Comparison of ENCODE assay signal across 8 cellular contexts in the genomic region with DNA sequence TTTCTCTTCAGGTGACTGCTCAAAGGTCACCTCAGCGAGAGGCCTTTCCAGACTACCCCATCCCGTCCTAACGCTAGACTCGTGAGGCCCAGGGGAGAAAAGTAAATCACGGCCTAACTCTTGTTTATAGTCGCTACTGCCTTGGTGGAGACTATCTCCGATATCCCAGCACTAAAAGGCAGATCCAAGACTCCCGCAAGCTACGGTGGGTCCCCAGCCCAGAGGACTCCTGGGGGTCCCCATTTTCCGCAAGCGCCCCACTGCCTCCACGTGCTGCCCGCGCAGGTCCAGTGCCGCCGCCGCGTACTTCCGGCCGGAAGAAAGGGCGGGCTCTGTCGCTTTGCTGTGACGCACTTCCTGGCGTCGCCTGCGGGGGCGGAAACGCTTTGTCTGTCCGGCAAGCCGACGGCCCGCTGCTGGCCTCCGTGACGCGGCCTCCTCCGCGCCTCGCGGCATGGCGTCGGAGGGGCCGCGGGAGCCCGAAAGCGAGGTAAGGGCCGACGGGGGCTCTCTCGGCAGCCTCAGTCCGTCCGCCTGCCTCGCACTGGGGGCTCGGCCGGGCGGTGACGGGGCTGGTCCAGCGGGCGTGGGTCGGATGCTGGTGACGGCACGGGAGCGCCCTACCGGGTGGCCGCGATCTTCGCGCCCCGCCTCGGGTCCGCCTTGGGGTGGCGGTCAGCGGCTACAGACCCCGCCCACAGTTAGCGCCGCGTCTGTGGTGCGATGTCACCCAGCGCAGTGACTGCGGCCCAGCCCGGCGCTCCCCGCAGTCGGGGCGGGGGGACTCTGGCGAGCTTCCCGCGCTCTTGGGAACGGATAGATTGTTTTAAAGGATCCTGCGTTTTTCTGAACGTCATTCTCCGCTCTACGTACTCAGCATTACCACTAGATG. TPM values are rescaled to one million over a fixed set of nuclear protein-coding genes. Genes with fewer than 3 reads are reported as not detected.
A peak's percentile ranks its signal among the peaks of the same experiment; 100 is the strongest.
DNase-seq lines count a peak whose midpoint lies in the region; ATAC-seq, FAIRE-seq and TF ChIP-seq lines count a peak whose summit lies in the region.

A gene with protein sequence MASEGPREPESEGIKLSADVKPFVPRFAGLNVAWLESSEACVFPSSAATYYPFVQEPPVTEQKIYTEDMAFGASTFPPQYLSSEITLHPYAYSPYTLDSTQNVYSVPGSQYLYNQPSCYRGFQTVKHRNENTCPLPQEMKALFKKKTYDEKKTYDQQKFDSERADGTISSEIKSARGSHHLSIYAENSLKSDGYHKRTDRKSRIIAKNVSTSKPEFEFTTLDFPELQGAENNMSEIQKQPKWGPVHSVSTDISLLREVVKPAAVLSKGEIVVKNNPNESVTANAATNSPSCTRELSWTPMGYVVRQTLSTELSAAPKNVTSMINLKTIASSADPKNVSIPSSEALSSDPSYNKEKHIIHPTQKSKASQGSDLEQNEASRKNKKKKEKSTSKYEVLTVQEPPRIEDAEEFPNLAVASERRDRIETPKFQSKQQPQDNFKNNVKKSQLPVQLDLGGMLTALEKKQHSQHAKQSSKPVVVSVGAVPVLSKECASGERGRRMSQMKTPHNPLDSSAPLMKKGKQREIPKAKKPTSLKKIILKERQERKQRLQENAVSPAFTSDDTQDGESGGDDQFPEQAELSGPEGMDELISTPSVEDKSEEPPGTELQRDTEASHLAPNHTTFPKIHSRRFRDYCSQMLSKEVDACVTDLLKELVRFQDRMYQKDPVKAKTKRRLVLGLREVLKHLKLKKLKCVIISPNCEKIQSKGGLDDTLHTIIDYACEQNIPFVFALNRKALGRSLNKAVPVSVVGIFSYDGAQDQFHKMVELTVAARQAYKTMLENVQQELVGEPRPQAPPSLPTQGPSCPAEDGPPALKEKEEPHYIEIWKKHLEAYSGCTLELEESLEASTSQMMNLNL (plus strand): TSS at position 378 of the 892 bp plus-strand sequence. CDS start 77 bp downstream, at position 455.

- H3K4me1 ChIP-seq in H1 (replicated peaks in 1 of 4; ENCODE audit: control insufficient read depth in 3 of 4, insufficient read depth in 4 of 4, low read length in 3 of 4), result peaks cover 0 to 8% (median 3%) of the 10 kb centered on the region in 4 experiments; a peak in 3 of 7 replicates
- peaks cover 7% of the 10 kb centered on the region for H3K4me1 ChIP-seq in mesenchymal stem cell (ENCODE audit: control insufficient read depth, insufficient read depth, low read depth, low read length)

- H3K4me3 Mint-ChIP-seq in Calu3 (ENCODE audit: low read depth, unreplicated experiment), result peak within 1 kb of the TSS; percentile 71

- POLR2A ChIA-PET in H1 (lab: Charles Lee; ENCODE audit: partially characterized antibody), result interaction anchor here (0.5 to 3.3 kb wide), 14 partner anchors 8 to 981 kb away, joined by 3 to 33 read pairs (median 3); a partner anchor contains a TSS

- peak within 1 kb of the TSS; percentile 59 for H3K56ac ChIP-seq in H1 (replicated peaks; ENCODE audit: insufficient read length, low read depth, low read length)

- peak within 1 kb of the TSS; percentile 93 for H4K5ac ChIP-seq in H1 (ENCODE audit: insufficient read length, low read depth, low read length)

- peaks cover 27 to 85% of the 10 kb centered on the region in 2 experiments for H3K79me2 ChIP-seq in H1 (ENCODE audit: control insufficient read depth in 1 of 2, insufficient read depth in 2 of 2, low read length in 2 of 2)

- H3K4ac ChIP-seq in H1 (replicated peaks; ENCODE audit: insufficient read length, low read depth, low read length) (peak within 1 kb of the TSS; percentile 80), mesenchymal stem cell (ENCODE audit: low read depth in 1 of 2, low read length in 2 of 2) (peak within 1 kb of the TSS; percentile 91 to 99)

- H2BK120ac ChIP-seq in H1 (replicated peaks; ENCODE audit: low read depth, low read length) (no peak within 1 kb of the TSS), mesenchymal stem cell (ENCODE audit: low read depth, low read length) (peak within 1 kb of the TSS; percentile 88)

- H2BK5ac ChIP-seq in H1 (ENCODE audit: low read depth, low read length), result peak within 1 kb of the TSS; percentile 87
- H2BK5ac ChIP-seq in mesenchymal stem cell (ENCODE audit: low read depth, low read length, poor library complexity, severe bottlenecking), result peak within 1 kb of the TSS; percentile 100

- TF ChIP-seq RAD21 in H1 (IDR thresholded peaks at IDR 0.05 in 1 of 2, conservative IDR thresholded peaks at IDR 0.05 in 1 of 2; ENCODE audit: low read depth in 2 of 2, low read length in 2 of 2), result peak in 1 of 2 experiments; percentile 7; a peak in 1 of 4 replicates

- 3% methylated on average over 80 of the region's 91 CpGs; no CpG with 5 or more reads in 1 of the 2 experiments for WGBS in H1 (ENCODE audit: extremely low coverage in 1 of 2, insufficient coverage in 1 of 2, insufficient read length in 1 of 2, insufficient replicate concordance in 2 of 2, low coverage in 1 of 2, low lambda C conversion rate in 2 of 2, missing lambda C conversion rate in 1 of 2), 2 experiments
- WGBS in mesenchymal stem cell, result under 1% methylated on average over 67 of the region's 91 CpGs

- H3K4me3 ChIP-seq in H1 (ENCODE audit: extremely low read depth in 1 of 4, insufficient read depth in 2 of 4, low read depth in 3 of 4, low read length in 4 of 4), result peak within 1 kb of the TSS; percentile 69 to 84 (median 76)
- H3K4me3 ChIP-seq in mesenchymal stem cell (ENCODE audit: insufficient read depth in 1 of 2, low read depth in 1 of 2, low read length in 2 of 2), result peak within 1 kb of the TSS; percentile 91 to 93

- H2AFZ ChIP-seq in H1 (ENCODE audit: low read length) (no peak within 1 kb of the TSS), mesenchymal stem cell (ENCODE audit: low read depth, low read length) (peak within 1 kb of the TSS; percentile 97)

- H3K9me3 Mint-ChIP-seq in Calu3 (ENCODE audit: low read depth, unreplicated experiment), result no peaks in the 10 kb centered on the region

- H3K23me2 ChIP-seq in H1 (ENCODE audit: low read depth, low read length), result no peaks in the 10 kb centered on the region; the same call in 1 of the 2 replicates

- H2BK12ac ChIP-seq in H1 (ENCODE audit: low read depth, low read length), result no peak within 1 kb of the TSS; the same call in 1 of the 2 replicates
- peak within 1 kb of the TSS in 1 of 2 experiments; percentile 31 for H2BK12ac ChIP-seq in mesenchymal stem cell (ENCODE audit: low read length in 2 of 2)

- H3K27ac ChIP-seq in H1 (ENCODE audit: low read depth, low read length) (peak within 1 kb of the TSS; percentile 99), mesenchymal stem cell (ENCODE audit: low read length, poor library complexity, severe bottlenecking) (peak within 1 kb of the TSS; percentile 98)

- peak within 1 kb of the TSS; percentile 85 for H3K27ac Mint-ChIP-seq in Calu3 (ENCODE audit: unreplicated experiment)

- peak within 1 kb of the TSS; percentile 98 to 100 (median 98) for H3K9ac ChIP-seq in H1 (replicated peaks in 1 of 4; ENCODE audit: extremely low read depth in 1 of 4, low read depth in 3 of 4, low read length in 3 of 4)
- H3K9ac ChIP-seq in mesenchymal stem cell (ENCODE audit: low read length), result peak within 1 kb of the TSS; percentile 96

- FAIRE-seq in H1 (lab: Jason Lieb, UNC), result no peak

- H3K27me3 Mint-ChIP-seq in Calu3 (ENCODE audit: unreplicated experiment), result no peaks in the 10 kb centered on the region

- H4K8ac ChIP-seq in H1 (ENCODE audit: extremely low read depth, insufficient read depth, low read length) (peak within 1 kb of the TSS; percentile 99), mesenchymal stem cell (ENCODE audit: low read length) (peak within 1 kb of the TSS; percentile 98)

- H2BK15ac ChIP-seq in H1 (ENCODE audit: low read length), result no peak within 1 kb of the TSS
- peak within 1 kb of the TSS; percentile 92 for H2BK15ac ChIP-seq in mesenchymal stem cell (ENCODE audit: low read depth, poor library complexity, severe bottlenecking)

- peak; percentile 89 for ATAC-seq in GM21381 (IDR thresholded peaks at IDR 0.05; ENCODE audit: unreplicated experiment)

- no TSS peak for BruUV-seq in Calu3 (replicated peaks; lab: Mats Ljungman, UMichigan)

- TF ChIP-seq CTCF in Calu3 (IDR thresholded peaks at IDR 0.05; ENCODE audit: unreplicated experiment) (peak; percentile 38), H1 (IDR thresholded peaks at IDR 0.05; ENCODE audit: control extremely low read depth in 1 of 3, insufficient read depth in 1 of 3, low read depth in 1 of 3, low read length in 3 of 3) (peak in 2 of 3 experiments; percentile 37 to 65; a peak in 2 of 4 replicates)

- H3K14ac ChIP-seq in H1 (ENCODE audit: insufficient read length), result no peak within 1 kb of the TSS
- H3K14ac ChIP-seq in mesenchymal stem cell (ENCODE audit: low read length in 2 of 2), result no peak within 1 kb of the TSS

- H3K23ac ChIP-seq in H1 (ENCODE audit: insufficient read length) (no peak within 1 kb of the TSS), mesenchymal stem cell (ENCODE audit: low read length in 2 of 2) (peak within 1 kb of the TSS in 1 of 2 experiments; percentile 83)

- no peaks in the 10 kb centered on the region; the same call in 1 of the 2 replicates for H3K79me1 ChIP-seq in H1 (ENCODE audit: low read depth, low read length)
- peaks cover 10% of the 10 kb centered on the region for H3K79me1 ChIP-seq in mesenchymal stem cell (replicated peaks; ENCODE audit: low read length, poor library complexity, severe bottlenecking)

- H3K4me2 ChIP-seq in H1 (ENCODE audit: insufficient read depth in 1 of 2, low read depth in 2 of 2, low read length in 2 of 2), result peak within 1 kb of the TSS; percentile 64 to 79
- H3K4me2 ChIP-seq in mesenchymal stem cell (ENCODE audit: low read length, poor library complexity, severe bottlenecking), result peak within 1 kb of the TSS; percentile 90

- no peak within 1 kb of the TSS for H2BK20ac ChIP-seq in H1 (ENCODE audit: low read length)

- TF ChIP-seq EP300 in H1 (IDR thresholded peaks at IDR 0.05; ENCODE audit: borderline replicate concordance in 1 of 2, low read depth in 2 of 2, low read length in 2 of 2), result peak in 1 of 2 experiments; percentile 9; a peak in 1 of 3 replicates

- no peaks in the 10 kb centered on the region for H3K27me3 ChIP-seq in H1 (replicated peaks in 1 of 4; ENCODE audit: control insufficient read depth in 3 of 4, extremely low read depth in 1 of 4, insufficient read depth in 3 of 4, low read length in 3 of 4)
- no peaks in the 10 kb centered on the region for H3K27me3 ChIP-seq in mesenchymal stem cell (ENCODE audit: control insufficient read depth in 1 of 2, insufficient read depth in 1 of 2, low read length in 2 of 2)

- H4K20me1 ChIP-seq in H1 (replicated peaks in 1 of 2; ENCODE audit: control insufficient read depth in 1 of 2, insufficient read depth in 2 of 2, low read length in 2 of 2), result peaks cover 7% of the 10 kb centered on the region in 2 experiments

- peak; percentile 93 for DNase-seq in Calu3
- DNase-seq in HUDEP-2 (lab: John Stamatoyannopoulos, UW; ENCODE audit: unreplicated experiment in 76 of 76), result peak; percentile 60 to 97 (median 92)
- peak; percentile 72 for DNase-seq in NOMO-1 treated with dmso at 0.1 percent for 144 hours (lab: John Stamatoyannopoulos, UW; ENCODE audit: unreplicated experiment)
- peak; percentile 94 to 97 (median 96) for DNase-seq in activated CD8-positive, alpha-beta memory T cell treated with anti-CD3 and anti-CD28 coated beads for 48 hours (ENCODE audit: low read depth in 2 of 3, low spot score in 2 of 3)
- DNase-seq in H1 (ENCODE audit: low read depth in 1 of 2, low spot score in 2 of 2), result peak; percentile 89 to 98
- peak; percentile 98 for DNase-seq in mesenchymal stem cell
- DNase-seq in stimulated activated CD8-positive, alpha-beta memory T cell treated with anti-CD3 and anti-CD28 coated beads, Interleukin-12 subunit alpha, Interleukin-12 subunit beta, amount 100 ng/mL, for 4 hours (ENCODE audit: low read depth), result peak; percentile 95

- H2AK5ac ChIP-seq in H1 (ENCODE audit: low read depth, low read length), result no peak within 1 kb of the TSS
- peak within 1 kb of the TSS; percentile 91 for H2AK5ac ChIP-seq in mesenchymal stem cell (ENCODE audit: low read length, severe bottlenecking)

- H3K36me3 Mint-ChIP-seq in Calu3 (ENCODE audit: insufficient read depth, unreplicated experiment), result peaks cover 52% of the 10 kb centered on the region

- intact Hi-C loops in Calu3 (cut with micrococcal nuclease; ENCODE audit: unreplicated experiment), result no loop called here

- H3K9me3 ChIP-seq in H1 (ENCODE audit: insufficient read depth in 2 of 2, low read depth in 1 of 2, low read length in 1 of 2), result no peaks in the 10 kb centered on the region
- H3K9me3 ChIP-seq in mesenchymal stem cell (ENCODE audit: control insufficient read depth, low read length), result no peaks in the 10 kb centered on the region

- H3K18ac ChIP-seq in H1 (ENCODE audit: extremely low read depth, low read length) (peak within 1 kb of the TSS; percentile 96; the same call in 1 of the 2 replicates), mesenchymal stem cell (ENCODE audit: low read depth in 1 of 2, low read length in 2 of 2) (peak within 1 kb of the TSS; percentile 98 to 99)

- TF ChIP-seq POLR2A in H1 (IDR thresholded peaks at IDR 0.05; ENCODE audit: control extremely low read depth in 1 of 2, low read depth in 2 of 2, low read length in 2 of 2), result peak; percentile 93 to 96

- CTCF ChIA-PET in Calu3 (lab: Charles Lee) (interaction anchor here (0.6 kb wide), 1 partner anchor 231 kb away, joined by 8 read pairs; no protein-coding TSS in a partner anchor), H1 (lab: Charles Lee; ENCODE audit: partially characterized antibody) (no interaction called here)

- H3K36me3 ChIP-seq in H1 (ENCODE audit: control insufficient read depth in 2 of 4, insufficient read depth in 4 of 4, low read length in 3 of 4), result peaks cover 6 to 55% (median 25%) of the 10 kb centered on the region in 4 experiments
- peaks cover 0 to 30% of the 10 kb centered on the region in 2 experiments for H3K36me3 ChIP-seq in mesenchymal stem cell (ENCODE audit: control insufficient read depth in 1 of 2, insufficient read depth in 2 of 2, low read depth in 1 of 2, low read length in 2 of 2)

- H4K91ac ChIP-seq in H1 (replicated peaks; ENCODE audit: insufficient read length, low read length), result peak within 1 kb of the TSS; percentile 95
- peak within 1 kb of the TSS; percentile 99 for H4K91ac ChIP-seq in mesenchymal stem cell (ENCODE audit: low read length)

- H3K4me1 Mint-ChIP-seq in Calu3 (ENCODE audit: low read depth, unreplicated experiment), result peaks cover 21% of the 10 kb centered on the region

RNA-seq across cellular contexts. Expression of the gene that starts here (rescaled TPM):
- 25.1 and 27.8 TPM in 2 replicates for total RNA-seq in Calu3 (2022)
- 58.4 and 61.7 TPM in 2 replicates for total RNA-seq in H1 (2021; fragmentation: NEBNext Ultra II Directional; extraction: Animal tissue kit (Norgen Biotek cat#: 25700))
- 36.4 and 39.0 TPM in 2 replicates for polyA plus RNA-seq in H1 (2011; rRNA removed)
- polyA plus RNA-seq in H1 (2011; cell fraction: cytosol; rRNA removed), result 58.9 TPM
- 117 TPM for polyA plus RNA-seq in H1 (2011; cell fraction: nucleus; rRNA removed)
- polyA plus RNA-seq in H1 (2012, experiment 1 of 2), result 44.2 to 55.7 TPM (median 51.3 TPM) in 4 replicates
- 4.2 TPM for polyA plus RNA-seq in H1 (2012, experiment 2 of 2)
- polyA plus RNA-seq in H1 (2013, experiment 1 of 2), result 75.9 TPM
- polyA plus RNA-seq in H1 (2013, experiment 2 of 2), result 69.4 TPM
- 55.7 and 61.5 TPM in 2 replicates for polyA minus RNA-seq in H1 (2011; rRNA and poly(A)+ RNA removed)
- 26.3 TPM for polyA minus RNA-seq in H1 (2011; cell fraction: cytosol; rRNA and poly(A)+ RNA removed)
- polyA minus RNA-seq in H1 (2011; cell fraction: nucleus; rRNA and poly(A)+ RNA removed), result 111 TPM
- polyA plus RNA-seq in mesenchymal stem cell (2013, experiment 1 of 2), result 20.4 TPM
- 18.6 TPM for polyA plus RNA-seq in mesenchymal stem cell (2013, experiment 2 of 2)

Comparison
In these comparisons a context has a peak if more than half of its experiments do, and no peak if none do; other contexts are left out.
1. Peak in every context shown above with its lines: DNase-seq, ATAC-seq, H3K4me3 ChIP-seq and H3K27ac ChIP-seq.